ENCODE assay signal across 24 cellular contexts in the genomic region with DNA sequence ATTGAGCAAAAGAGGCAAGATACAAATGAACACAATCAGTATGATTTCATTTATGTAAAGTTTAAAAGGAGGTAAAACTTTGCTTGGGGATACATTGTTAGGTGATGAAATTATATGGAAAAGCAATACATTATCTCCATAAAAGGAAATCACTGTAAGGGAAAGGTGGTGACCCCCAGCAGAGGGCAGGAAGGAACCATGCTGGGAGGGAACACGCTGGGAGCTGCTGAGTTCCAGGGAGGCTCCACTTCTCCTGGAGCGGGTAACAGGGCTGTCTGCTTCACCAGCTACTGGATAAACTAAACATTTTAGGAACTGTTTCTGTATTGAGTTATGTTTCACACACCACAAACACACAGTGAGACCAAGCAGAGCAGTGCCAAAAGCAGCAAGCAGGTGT.
DNase-seq lines count a peak whose midpoint lies in the region; ATAC-seq and TF ChIP-seq lines count a peak whose summit lies in the region.
"Had no signal": no experiment of that assay in that cellular context is flagged by ENCODE, and none has a peak within 500 bp of the region (broad histone marks: within the 10 kb centered on the region; RNA-seq: fewer than 3 reads in every experiment).

No MANE protein-coding gene starts in this region.

- H3K4me3 Mint-ChIP-seq in stimulated activated effector memory CD8-positive, alpha-beta T cell treated with anti-CD3 and anti-CD28 coated beads, Interleukin-12 subunit alpha, Interleukin-12 subunit beta, amount 100 ng/mL, for 72 hours, result no peak overlapping the region
- H3K4me3 Mint-ChIP-seq: activated CD8-positive, alpha-beta T cell treated with anti-CD3 and anti-CD28 coated beads for 36 hours; mesothelial cell of epicardium; natural killer cell treated with Interleukin-12 subunit alpha and Interleukin-12 subunit beta and Interleukin-15 and Interleukin-18, amount 100 ng/mL, for 72 hours had no signal

- peaks cover 24% of the 10 kb centered on the region for H3K79me2 ChIP-seq in DND-41 (ENCODE audit: insufficient read depth, low read length)
- H3K79me2 ChIP-seq: parathyroid adenoma had no signal

- H3K4me3 ChIP-seq in DND-41 (ENCODE audit: low read depth in 1 of 2, low read length in 2 of 2) (no peak overlapping the region), brain microvascular endothelial cell (ENCODE audit: low read depth, low read length) (no peak overlapping the region)
- H3K4me3 ChIP-seq: adrenal gland, SJSA1, transverse colon had no signal

- DNase-seq in DND-41 (no peak), HEK293T (ENCODE audit: extremely low spot score) (peak; percentile 40), brain microvascular endothelial cell (peak; percentile 31), lung microvascular endothelial cell (ENCODE audit: low read depth in 2 of 2) (peak; percentile 16 to 64), left colon (no peak), HT-29 (ENCODE audit: low spot score) (no peak)
- DNase-seq in stimulated activated effector memory CD8-positive, alpha-beta T cell treated with anti-CD3 and anti-CD28 coated beads, Interleukin-12 subunit alpha, Interleukin-12 subunit beta, amount 100 ng/mL, for 72 hours (ENCODE audit: low spot score in 2 of 2), result no peak
- DNase-seq: activated CD4-positive, CD25-positive, alpha-beta regulatory T cell; activated CD8-positive, alpha-beta T cell treated with anti-CD3 and anti-CD28 coated beads for 36 hours; adrenal gland; caudate nucleus; EL; HCEC 1CT; kidney glomerular epithelial cell; NCI-H1105; NK-92 treated with Interleukin-12 subunit alpha and Interleukin-12 subunit beta, amount 100 ng/mL, for 24 hours; stimulated activated naive CD4-positive, alpha-beta T cell treated with Interleukin-2 at 50 U/mL for 16 hours; transverse colon had no signal

- TF ChIP-seq CTCF in DND-41 (IDR thresholded peaks at IDR 0.05; ENCODE audit: borderline replicate concordance, extremely low read depth, low read length, poor library complexity, severe bottlenecking) (no peak), brain microvascular endothelial cell (IDR thresholded peaks at IDR 0.05; ENCODE audit: low read depth, low read length, missing control alignments) (no peak)

- no peak overlapping the region for H3K27ac Mint-ChIP-seq in stimulated activated effector memory CD8-positive, alpha-beta T cell treated with anti-CD3 and anti-CD28 coated beads, Interleukin-12 subunit alpha, Interleukin-12 subunit beta, amount 100 ng/mL, for 72 hours
- H3K27ac Mint-ChIP-seq: activated CD8-positive, alpha-beta T cell treated with anti-CD3 and anti-CD28 coated beads for 36 hours; mesothelial cell of epicardium; natural killer cell treated with Interleukin-12 subunit alpha and Interleukin-12 subunit beta and Interleukin-15 and Interleukin-18, amount 100 ng/mL, for 72 hours had no signal

- H3K27ac ChIP-seq in DND-41 (ENCODE audit: low read length) (peak overlapping the region; percentile 11; the same call in 1 of the 2 replicates), brain microvascular endothelial cell (peak overlapping the region; percentile 18)
- H3K27ac ChIP-seq: adrenal gland, parathyroid adenoma, SJSA1 had no signal

- POLR2A ChIA-PET in HEK293T (lab: Yijun Ruan, JAX), result interaction anchor here (1.0 kb wide), 1 partner anchor 91 kb away, joined by 3 read pairs; the partner anchor contains the start of gene KATNAL1

- H3K36me3 ChIP-seq in DND-41 (ENCODE audit: insufficient read depth, low read length), result peaks cover 58% of the 10 kb centered on the region
- H3K36me3 ChIP-seq in brain microvascular endothelial cell (replicated peaks), result peaks cover 6% of the 10 kb centered on the region
- H3K36me3 ChIP-seq: adrenal gland, transverse colon had no signal

- no peaks in the 10 kb centered on the region for H3K4me1 ChIP-seq in DND-41 (ENCODE audit: insufficient read depth, low read length)
- H3K4me1 ChIP-seq: adrenal gland, parathyroid adenoma, SJSA1, transverse colon had no signal

- H3K4me2 ChIP-seq in DND-41 (ENCODE audit: insufficient read depth, low read length), result no peak overlapping the region

- in situ Hi-C loops in brain microvascular endothelial cell (cut with HindIII; ENCODE audit: low pct_ligation_motif_present, low sequenced_read_pairs), result no loop called here

- no peak overlapping the region for H2AFZ ChIP-seq in DND-41 (ENCODE audit: low read depth, low read length)
- H2AFZ ChIP-seq: parathyroid adenoma had no signal

- CTCF ChIA-PET in HEK293T (lab: Yijun Ruan, JAX), result no interaction called here

- no peaks in the 10 kb centered on the region for H4K20me1 ChIP-seq in DND-41 (ENCODE audit: insufficient read depth, low read length)

- intact Hi-C loops in left colon (cut with DNase I, micrococcal nuclease), result no loop called here

- H3K9me3 Mint-ChIP-seq in stimulated activated effector memory CD8-positive, alpha-beta T cell treated with anti-CD3 and anti-CD28 coated beads, Interleukin-12 subunit alpha, Interleukin-12 subunit beta, amount 100 ng/mL, for 72 hours, result no peaks in the 10 kb centered on the region
- H3K9me3 Mint-ChIP-seq: activated CD8-positive, alpha-beta T cell treated with anti-CD3 and anti-CD28 coated beads for 36 hours; mesothelial cell of epicardium; natural killer cell treated with Interleukin-12 subunit alpha and Interleukin-12 subunit beta and Interleukin-15 and Interleukin-18, amount 100 ng/mL, for 72 hours had no signal

- no peaks in the 10 kb centered on the region for H3K27me3 ChIP-seq in DND-41 (ENCODE audit: insufficient read depth, low read length, poor library complexity)
- no peaks in the 10 kb centered on the region for H3K27me3 ChIP-seq in brain microvascular endothelial cell (replicated peaks)
- H3K27me3 ChIP-seq: adrenal gland, SJSA1, transverse colon had no signal

- no peak for ATAC-seq in DND-41 (ENCODE audit: insufficient read depth, low read depth)
- no peak for ATAC-seq in GM19351 (IDR thresholded peaks at IDR 0.05; ENCODE audit: unreplicated experiment)
- no peak for ATAC-seq in left colon
- ATAC-seq in stimulated activated effector memory CD8-positive, alpha-beta T cell treated with anti-CD3 and anti-CD28 coated beads, Interleukin-12 subunit alpha, Interleukin-12 subunit beta, amount 100 ng/mL, for 72 hours, result no peak
- ATAC-seq: activated CD8-positive, alpha-beta T cell treated with anti-CD3 and anti-CD28 coated beads for 36 hours; natural killer cell treated with Interleukin-12 subunit alpha and Interleukin-12 subunit beta and Interleukin-15 and Interleukin-18, amount 100 ng/mL, for 72 hours; Panc1 had no signal

- H3K9ac ChIP-seq in DND-41 (ENCODE audit: low read depth, low read length), result no peak overlapping the region
- H3K9ac ChIP-seq: parathyroid adenoma had no signal

- H3K9me3 ChIP-seq in DND-41 (ENCODE audit: insufficient read depth, low read length, severe bottlenecking), result peaks cover 9% of the 10 kb centered on the region
- H3K9me3 ChIP-seq: adrenal gland, SJSA1, transverse colon had no signal

- no peaks in the 10 kb centered on the region for H3K4me1 Mint-ChIP-seq in stimulated activated effector memory CD8-positive, alpha-beta T cell treated with anti-CD3 and anti-CD28 coated beads, Interleukin-12 subunit alpha, Interleukin-12 subunit beta, amount 100 ng/mL, for 72 hours
- H3K4me1 Mint-ChIP-seq: mesothelial cell of epicardium had no signal

- peaks cover 9% of the 10 kb centered on the region for H3K36me3 Mint-ChIP-seq in stimulated activated effector memory CD8-positive, alpha-beta T cell treated with anti-CD3 and anti-CD28 coated beads, Interleukin-12 subunit alpha, Interleukin-12 subunit beta, amount 100 ng/mL, for 72 hours
- H3K36me3 Mint-ChIP-seq: natural killer cell treated with Interleukin-12 subunit alpha and Interleukin-12 subunit beta and Interleukin-15 and Interleukin-18, amount 100 ng/mL, for 72 hours had no signal

TF ChIP-seq in HEK293T, 16 proteins besides CTCF, POLR2A, EP300 and RAD21:
- TF ChIP-seq TARDBP (IDR thresholded peaks at IDR 0.05), result no peak
- TF ChIP-seq, protein P1, sequence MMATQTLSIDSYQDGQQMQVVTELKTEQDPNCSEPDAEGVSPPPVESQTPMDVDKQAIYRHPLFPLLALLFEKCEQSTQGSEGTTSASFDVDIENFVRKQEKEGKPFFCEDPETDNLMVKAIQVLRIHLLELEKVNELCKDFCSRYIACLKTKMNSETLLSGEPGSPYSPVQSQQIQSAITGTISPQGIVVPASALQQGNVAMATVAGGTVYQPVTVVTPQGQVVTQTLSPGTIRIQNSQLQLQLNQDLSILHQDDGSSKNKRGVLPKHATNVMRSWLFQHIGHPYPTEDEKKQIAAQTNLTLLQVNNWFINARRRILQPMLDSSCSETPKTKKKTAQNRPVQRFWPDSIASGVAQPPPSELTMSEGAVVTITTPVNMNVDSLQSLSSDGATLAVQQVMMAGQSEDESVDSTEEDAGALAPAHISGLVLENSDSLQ (IDR thresholded peaks at IDR 0.05), result no peak
- no peak for TF ChIP-seq ARNT (IDR thresholded peaks at IDR 0.05)
- no peak for TF ChIP-seq BHLHE40 (IDR thresholded peaks at IDR 0.05; ENCODE audit: borderline replicate concordance)
- no peak for TF ChIP-seq CTBP1 (IDR thresholded peaks at IDR 0.05; ENCODE audit: borderline replicate concordance)
- no peak for TF ChIP-seq SP1 (IDR thresholded peaks at IDR 0.05)
- no peak for TF ChIP-seq ZNF384 (IDR thresholded peaks at IDR 0.05)
- no peak for TF ChIP-seq L3MBTL2 (conservative IDR thresholded peaks at IDR 0.05)
- no peak for TF ChIP-seq FOXM1 (IDR thresholded peaks at IDR 0.05; ENCODE audit: borderline replicate concordance)
- no peak for TF ChIP-seq SUZ12 (IDR thresholded peaks at IDR 0.05)
- no peak for TF ChIP-seq HDGF (IDR thresholded peaks at IDR 0.05; ENCODE audit: borderline replicate concordance)
- no peak for TF ChIP-seq FOXK2 (IDR thresholded peaks at IDR 0.05)

Comparison
In these comparisons a context has a peak if more than half of its experiments do, and no peak if none do; other contexts are left out.
1. DNase-seq: peak in HEK293T (single experiment), brain microvascular endothelial cell (single experiment) and lung microvascular endothelial cell (2 of 2); none in DND-41 (single experiment), left colon (0 of 2), HT-29 (single experiment) and stimulated activated effector memory CD8-positive, alpha-beta T cell treated with anti-CD3 and anti-CD28 coated beads, Interleukin-12 subunit alpha, Interleukin-12 subunit beta, amount 100 ng/mL, for 72 hours (0 of 2).